In genomic region chrX:154056739-154057367, GRCh38 we compare ENCODE assay signal across 12 cellular contexts. TPM values are rescaled to one million over a fixed set of nuclear protein-coding genes. Genes with fewer than 3 reads are reported as not detected.
DNase-seq lines count a peak whose midpoint lies in the region; ATAC-seq, FAIRE-seq and TF ChIP-seq lines count a peak whose summit lies in the region.
"Had no signal": no experiment of that assay in that cellular context is flagged by ENCODE, and none has a peak within 500 bp of the region (broad histone marks: within the 10 kb centered on the region; RNA-seq: fewer than 3 reads in every experiment).

No MANE protein-coding gene starts in this region.

- no peaks in the 10 kb centered on the region for H4K20me1 ChIP-seq in endothelial cell of umbilical vein (replicated peaks; ENCODE audit: control insufficient read depth, extremely low read depth, insufficient read depth, low read length)

- TF ChIP-seq CTCF in endothelial cell of umbilical vein (IDR thresholded peaks at IDR 0.05; ENCODE audit: extremely low read depth in 1 of 2, insufficient read depth in 1 of 2, low read depth in 1 of 2, low read length in 2 of 2): no peak

- ATAC-seq in stimulated activated memory B cell treated with anti-CD40 and anti-IgM and Interleukin-4, amounts not matched to agents 10 μg/mL and 1 μg/mL and 100 μg/mL, for 72 hours: no peak

- H3K4me1 Mint-ChIP-seq in activated T-cell treated with anti-CD3 and anti-CD28 coated beads, Interleukin-2, amount 50 U/mL, for 24 hours (ENCODE audit: low read depth): peaks cover 55% of the 10 kb centered on the region
- H3K4me1 Mint-ChIP-seq in stimulated activated memory B cell treated with anti-CD40 and anti-IgM and Interleukin-4, amounts not matched to agents 10 μg/mL and 1 μg/mL and 100 μg/mL, for 72 hours: peaks cover 43% of the 10 kb centered on the region

- POLR2A ChIA-PET in endothelial cell of umbilical vein (lab: Charles Lee): interaction anchor here (0.6 kb wide), 1 partner anchor 55 kb away, joined by 4 read pairs; no protein-coding TSS in a partner anchor

- peak; percentile 84 for FAIRE-seq in endothelial cell of umbilical vein (lab: Jason Lieb, UNC)

- TF ChIP-seq POLR2A in endothelial cell of umbilical vein (IDR thresholded peaks at IDR 0.05; ENCODE audit: low read depth, low read length): no peak

- H3K9me3 ChIP-seq in endothelial cell of umbilical vein (replicated peaks; ENCODE audit: control insufficient read depth, insufficient read depth, low read length): no peaks in the 10 kb centered on the region
- H3K9me3 ChIP-seq: BE2C had no signal

- no TSS peak for BruUV-seq in endothelial cell of umbilical vein (replicated peaks; lab: Mats Ljungman, UMichigan)

- no peaks in the 10 kb centered on the region for H3K9me1 ChIP-seq in endothelial cell of umbilical vein (replicated peaks; ENCODE audit: control insufficient read depth, extremely low read depth, insufficient read depth, low read length)

- H3K79me2 ChIP-seq in endothelial cell of umbilical vein (ENCODE audit: control insufficient read depth, insufficient read depth, low read length): peaks cover 41% of the 10 kb centered on the region

- dilution Hi-C loops in endothelial cell of umbilical vein (cut with MboI; ENCODE audit: extremely low pct_ligation_motif_present, low sequenced_read_pairs): no loop called here

- no peak overlapping the region for H3K4me3 ChIP-seq in endothelial cell of umbilical vein (replicated peaks in 1 of 3; ENCODE audit: insufficient read depth in 1 of 3, low read depth in 1 of 3, low read length in 3 of 3)

- DNase-seq in activated T-cell treated with anti-CD3 and anti-CD28 coated beads, Interleukin-2, amount 50 U/mL, for 24 hours: no peak
- DNase-seq in activated T-cell treated with anti-CD3 and anti-CD28 coated beads, Interleukin-2, amount 50 U/mL, for 48 hours: no peak
- peak; percentile 18 for DNase-seq in SKM-1 treated with dmso at 0.1 percent for 144 hours (lab: John Stamatoyannopoulos, UW; ENCODE audit: unreplicated experiment)
- peak; percentile 31 for DNase-seq in endothelial cell of umbilical vein (ENCODE audit: low read depth, low spot score)
- no peak for DNase-seq in activated CD4-positive, CD25-positive, alpha-beta regulatory T cell treated with anti-CD3 and anti-CD28 coated beads, Interleukin-2, amount 50 U/mL, for 72 hours
- DNase-seq in NCI-H524 (lab: John Stamatoyannopoulos, UW): no peak
- no peak for DNase-seq in islet precursor cell
- DNase-seq: BE2C; effector CD8-positive, alpha-beta T cell; midbrain; stimulated activated CD4-positive, alpha-beta T cell treated with anti-CD3 and anti-CD28 coated beads, Interleukin-2, amount 100 ng/mL, for 48 hours had no signal

- H3K36me3 ChIP-seq in endothelial cell of umbilical vein (ENCODE audit: control insufficient read depth in 2 of 2, extremely low read depth in 1 of 2, insufficient read depth in 2 of 2, low read length in 2 of 2): no peaks in the 10 kb centered on the region
- H3K36me3 ChIP-seq: BE2C had no signal

- no peaks in the 10 kb centered on the region for H3K9me3 Mint-ChIP-seq in activated T-cell treated with anti-CD3 and anti-CD28 coated beads, Interleukin-2, amount 50 U/mL, for 24 hours
- H3K9me3 Mint-ChIP-seq in stimulated activated memory B cell treated with anti-CD40 and anti-IgM and Interleukin-4, amounts not matched to agents 10 μg/mL and 1 μg/mL and 100 μg/mL, for 72 hours: no peaks in the 10 kb centered on the region

- H3K4me1 ChIP-seq in endothelial cell of umbilical vein (ENCODE audit: control insufficient read depth, extremely low read depth, insufficient read depth, low read length): peaks cover 7% of the 10 kb centered on the region
- H3K4me1 ChIP-seq: BE2C had no signal

- H3K4me3 Mint-ChIP-seq in activated T-cell treated with anti-CD3 and anti-CD28 coated beads, Interleukin-2, amount 50 U/mL, for 24 hours: no peak overlapping the region
- no peak overlapping the region for H3K4me3 Mint-ChIP-seq in stimulated activated memory B cell treated with anti-CD40 and anti-IgM and Interleukin-4, amounts not matched to agents 10 μg/mL and 1 μg/mL and 100 μg/mL, for 72 hours

- no peak overlapping the region for H2AFZ ChIP-seq in endothelial cell of umbilical vein (ENCODE audit: low read depth, low read length)

- no peak overlapping the region for H3K9ac ChIP-seq in endothelial cell of umbilical vein (replicated peaks; ENCODE audit: extremely low read depth, insufficient read depth, low read length)

- peaks cover 31% of the 10 kb centered on the region for H3K36me3 Mint-ChIP-seq in activated T-cell treated with anti-CD3 and anti-CD28 coated beads, Interleukin-2, amount 50 U/mL, for 24 hours (ENCODE audit: low read depth)
- H3K36me3 Mint-ChIP-seq in stimulated activated memory B cell treated with anti-CD40 and anti-IgM and Interleukin-4, amounts not matched to agents 10 μg/mL and 1 μg/mL and 100 μg/mL, for 72 hours: peaks cover 27% of the 10 kb centered on the region

- no peaks in the 10 kb centered on the region for H3K27me3 ChIP-seq in endothelial cell of umbilical vein (ENCODE audit: control insufficient read depth in 2 of 2, insufficient read depth in 2 of 2, low read length in 2 of 2)
- H3K27me3 ChIP-seq: BE2C had no signal

- H3K4me2 ChIP-seq in endothelial cell of umbilical vein (ENCODE audit: insufficient read depth, low read length): no peak overlapping the region

- H3K27me3 Mint-ChIP-seq in activated T-cell treated with anti-CD3 and anti-CD28 coated beads, Interleukin-2, amount 50 U/mL, for 24 hours: peaks cover 29% of the 10 kb centered on the region
- no peaks in the 10 kb centered on the region for H3K27me3 Mint-ChIP-seq in stimulated activated memory B cell treated with anti-CD40 and anti-IgM and Interleukin-4, amounts not matched to agents 10 μg/mL and 1 μg/mL and 100 μg/mL, for 72 hours

- H3K27ac ChIP-seq in endothelial cell of umbilical vein (ENCODE audit: insufficient read depth, low read depth, low read length): no peak overlapping the region

- CTCF ChIA-PET in endothelial cell of umbilical vein (lab: Charles Lee): interaction anchor here (1.8 kb wide), 1 partner anchor 43 kb away, joined by 4 read pairs; no protein-coding TSS in a partner anchor

- peak overlapping the region; percentile 73 for H3K27ac Mint-ChIP-seq in activated T-cell treated with anti-CD3 and anti-CD28 coated beads, Interleukin-2, amount 50 U/mL, for 24 hours
- H3K27ac Mint-ChIP-seq in stimulated activated memory B cell treated with anti-CD40 and anti-IgM and Interleukin-4, amounts not matched to agents 10 μg/mL and 1 μg/mL and 100 μg/mL, for 72 hours: peak overlapping the region; percentile 31

- intact Hi-C loops in endothelial cell of umbilical vein (cut with micrococcal nuclease): no loop called here

TF ChIP-seq in endothelial cell of umbilical vein, 7 proteins besides CTCF, POLR2A, EP300 and RAD21:
- TF ChIP-seq, protein P1, sequence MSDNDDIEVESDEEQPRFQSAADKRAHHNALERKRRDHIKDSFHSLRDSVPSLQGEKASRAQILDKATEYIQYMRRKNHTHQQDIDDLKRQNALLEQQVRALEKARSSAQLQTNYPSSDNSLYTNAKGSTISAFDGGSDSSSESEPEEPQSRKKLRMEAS (IDR thresholded peaks at IDR 0.05; ENCODE audit: insufficient read depth, insufficient read length): no peak
- TF ChIP-seq FOS (IDR thresholded peaks at IDR 0.05; ENCODE audit: borderline replicate concordance, insufficient read depth, low read length) (no peak), EZH2 (IDR thresholded peaks at IDR 0.05; ENCODE audit: borderline replicate concordance, low read depth, low read length, severe bottlenecking) (no peak), JUN (IDR thresholded peaks at IDR 0.05; ENCODE audit: borderline replicate concordance, insufficient read depth, insufficient read length, low read depth) (no peak), MYC (IDR thresholded peaks at IDR 0.05; ENCODE audit: low read depth, low read length) (no peak), POLR2AphosphoS5 (IDR thresholded peaks at IDR 0.05; ENCODE audit: insufficient read depth, low read depth, low read length) (no peak), GATA2 (IDR thresholded peaks at IDR 0.05; ENCODE audit: insufficient read depth, insufficient read length, low read depth, low read length) (no peak)
TF ChIP-seq in endothelial cell of umbilical vein: peak in this region for 0.

RNA-seq across cellular contexts. Expression of gene IRAK1, which starts 37.2 kb away (rescaled TPM):
- total RNA-seq in endothelial cell of umbilical vein: 136 and 138 TPM in 2 replicates
- 63.6 and 74.7 TPM in 2 replicates for polyA plus RNA-seq in endothelial cell of umbilical vein
- polyA plus RNA-seq in endothelial cell of umbilical vein (2011; cell fraction: cytosol; rRNA removed): 61.2 and 72.6 TPM in 2 replicates
- 58.0 and 67.1 TPM in 2 replicates for polyA plus RNA-seq in endothelial cell of umbilical vein (2011; cell fraction: nucleus; rRNA removed)
- polyA plus RNA-seq in endothelial cell of umbilical vein (2012): 139 and 171 TPM in 2 replicates
- 59.6 and 74.0 TPM in 2 replicates for polyA minus RNA-seq in endothelial cell of umbilical vein
- polyA minus RNA-seq in endothelial cell of umbilical vein (2011; cell fraction: cytosol; rRNA and poly(A)+ RNA removed): 227 TPM
- polyA minus RNA-seq in endothelial cell of umbilical vein (2011; cell fraction: nucleus; rRNA and poly(A)+ RNA removed): 21.2 and 30.2 TPM in 2 replicates

RNA-seq across cellular contexts. Expression of gene MECP2, which starts 40.7 kb away (rescaled TPM):
- total RNA-seq in endothelial cell of umbilical vein: 40.9 and 45.3 TPM in 2 replicates
- polyA plus RNA-seq in endothelial cell of umbilical vein: 7.7 and 9.0 TPM in 2 replicates
- polyA plus RNA-seq in endothelial cell of umbilical vein (2011; cell fraction: cytosol; rRNA removed): 10.3 and 13.8 TPM in 2 replicates
- polyA plus RNA-seq in endothelial cell of umbilical vein (2011; cell fraction: nucleus; rRNA removed): 33.1 and 33.9 TPM in 2 replicates
- polyA plus RNA-seq in endothelial cell of umbilical vein (2012): 13.8 and 16.5 TPM in 2 replicates
- polyA minus RNA-seq in endothelial cell of umbilical vein: 45.2 and 54.7 TPM in 2 replicates
- 13.2 TPM for polyA minus RNA-seq in endothelial cell of umbilical vein (2011; cell fraction: cytosol; rRNA and poly(A)+ RNA removed)
- polyA minus RNA-seq in endothelial cell of umbilical vein (2011; cell fraction: nucleus; rRNA and poly(A)+ RNA removed): 59.0 and 74.8 TPM in 2 replicates

Comparison
In these comparisons a context has a peak if more than half of its experiments do, and no peak if none do; other contexts are left out.
1. DNase-seq: peak in SKM-1 treated with dmso at 0.1 percent for 144 hours (single experiment) and endothelial cell of umbilical vein (single experiment); none in activated T-cell treated with anti-CD3 and anti-CD28 coated beads, Interleukin-2, amount 50 U/mL, for 24 hours (single experiment), activated T-cell treated with anti-CD3 and anti-CD28 coated beads, Interleukin-2, amount 50 U/mL, for 48 hours (0 of 2), activated CD4-positive, CD25-positive, alpha-beta regulatory T cell treated with anti-CD3 and anti-CD28 coated beads, Interleukin-2, amount 50 U/mL, for 72 hours (single experiment), NCI-H524 (0 of 2) and islet precursor cell (single experiment).